In genomic region chr15:66404122-66404521, GRCh38 we compare ENCODE assay signal across 13 cellular contexts.
DNase-seq lines count a peak whose midpoint lies in the region; ATAC-seq and TF ChIP-seq lines count a peak whose summit lies in the region.
"Had no signal": no experiment of that assay in that cellular context is flagged by ENCODE, and none has a peak within 500 bp of the region (broad histone marks: within the 10 kb centered on the region; RNA-seq: fewer than 3 reads in every experiment).

No MANE protein-coding gene starts in this region.

- H3K36me3 ChIP-seq in DND-41 (ENCODE audit: insufficient read depth, low read length) (0 out of 2 replicates have a peak, but pooled peaks cover 3% of the 10 kb centered on the region), HUES48 (ENCODE audit: control insufficient read depth, insufficient read depth, low read length) (0 out of 2 replicates have a peak, but pooled peaks cover under 1% of the 10 kb centered on the region)

- peaks cover 47% of the 10 kb centered on the region for H4K20me1 ChIP-seq in DND-41 (ENCODE audit: insufficient read depth, low read length)

- H3K4me2 ChIP-seq in DND-41 (ENCODE audit: insufficient read depth, low read length), result peak overlapping the region; percentile 56; the same call in 1 of the 2 replicates

- no peak overlapping the region for H2AFZ ChIP-seq in DND-41 (ENCODE audit: low read depth, low read length)

- H3K9me3 ChIP-seq in DND-41 (ENCODE audit: insufficient read depth, low read length, severe bottlenecking), result no peaks in the 10 kb centered on the region
- H3K9me3 ChIP-seq in HUES48 (ENCODE audit: control insufficient read depth, insufficient read depth, low read length), result no peaks in the 10 kb centered on the region

- H3K9ac ChIP-seq in DND-41 (ENCODE audit: low read depth, low read length) (peak overlapping the region; percentile 29; the same call in 1 of the 2 replicates), HUES48 (ENCODE audit: low read depth, low read length) (peak overlapping the region; percentile 24; the same call in 1 of the 2 replicates)

- H3K9me3 Mint-ChIP-seq in central memory CD8-positive, alpha-beta T cell, result no peaks in the 10 kb centered on the region
- H3K9me3 Mint-ChIP-seq in nephron progenitor cell, result no peaks in the 10 kb centered on the region
- H3K9me3 Mint-ChIP-seq: effector memory CD8-positive, alpha-beta T cell had no signal

- peaks cover 100% of the 10 kb centered on the region for H3K4me1 ChIP-seq in DND-41 (ENCODE audit: insufficient read depth, low read length)
- H3K4me1 ChIP-seq in HUES48 (ENCODE audit: control insufficient read depth, insufficient read depth, low read length), result peaks cover 52% of the 10 kb centered on the region

- no peak for TF ChIP-seq CTCF in DND-41 (IDR thresholded peaks at IDR 0.05; ENCODE audit: borderline replicate concordance, extremely low read depth, low read length, poor library complexity, severe bottlenecking)
- no peak for TF ChIP-seq CTCF in nephron progenitor cell (IDR thresholded peaks at IDR 0.05)

- peaks cover 2% of the 10 kb centered on the region for H3K36me3 Mint-ChIP-seq in central memory CD8-positive, alpha-beta T cell (ENCODE audit: insufficient read depth)
- peaks cover 11% of the 10 kb centered on the region for H3K36me3 Mint-ChIP-seq in nephron progenitor cell (ENCODE audit: low read depth)

- no peak overlapping the region for H3K4me3 Mint-ChIP-seq in central memory CD8-positive, alpha-beta T cell
- H3K4me3 Mint-ChIP-seq in nephron progenitor cell, result peak overlapping the region; percentile 18
- H3K4me3 Mint-ChIP-seq: effector memory CD8-positive, alpha-beta T cell had no signal

- H3K79me2 ChIP-seq in DND-41 (ENCODE audit: insufficient read depth, low read length), result peaks cover 100% of the 10 kb centered on the region

- no peak for ATAC-seq in DND-41 (ENCODE audit: insufficient read depth, low read depth)
- no peak for ATAC-seq in central memory CD8-positive, alpha-beta T cell (replicated peaks; ENCODE audit: extremely low read depth, poor library complexity, severe bottlenecking)
- ATAC-seq in HG03521 (IDR thresholded peaks at IDR 0.05; ENCODE audit: unreplicated experiment), result no peak

- H3K27ac ChIP-seq in DND-41 (ENCODE audit: low read length) (peak overlapping the region; percentile 64), HUES48 (ENCODE audit: low read depth, low read length) (peak overlapping the region; percentile 77)
- H3K27ac ChIP-seq: RWPE1 had no signal

- H3K27me3 ChIP-seq in DND-41 (ENCODE audit: insufficient read depth, low read length, poor library complexity) (no peaks in the 10 kb centered on the region), HUES48 (ENCODE audit: control insufficient read depth, insufficient read depth, low read length) (no peaks in the 10 kb centered on the region)

- H3K4me3 ChIP-seq in DND-41 (ENCODE audit: low read depth in 1 of 2, low read length in 2 of 2) (0 out of 4 replicates have a peak overlapping the region, but pooled peaks of 1 of the 2 experiments have one; percentile 24), HUES48 (ENCODE audit: low read depth, low read length) (0 out of 2 replicates have a peak overlapping the region, but pooled peaks have one; percentile 15)

- no peaks in the 10 kb centered on the region for H3K27me3 Mint-ChIP-seq in central memory CD8-positive, alpha-beta T cell
- no peaks in the 10 kb centered on the region for H3K27me3 Mint-ChIP-seq in nephron progenitor cell (ENCODE audit: low read depth, poor library complexity)
- H3K27me3 Mint-ChIP-seq: effector memory CD8-positive, alpha-beta T cell had no signal

- H3K27ac Mint-ChIP-seq in central memory CD8-positive, alpha-beta T cell (ENCODE audit: low read depth), result peak overlapping the region; percentile 69
- H3K27ac Mint-ChIP-seq in nephron progenitor cell, result peak overlapping the region; percentile 64

- H3K4me1 Mint-ChIP-seq in central memory CD8-positive, alpha-beta T cell, result peaks cover 75% of the 10 kb centered on the region
- H3K4me1 Mint-ChIP-seq in nephron progenitor cell, result peaks cover 65% of the 10 kb centered on the region

- DNase-seq in DND-41 (peak; percentile 24), nephron progenitor cell (no peak), NK-92 (lab: John Stamatoyannopoulos, UW; ENCODE audit: unreplicated experiment) (no peak)
- no peak for DNase-seq in central memory CD8-positive, alpha-beta T cell (ENCODE audit: low spot score in 2 of 2)
- no peak for DNase-seq in activated effector memory CD4-positive, alpha-beta T cell treated with Interleukin-2 at 50 U/mL for 16 hours
- DNase-seq: activated CD4-positive, alpha-beta T cell treated with anti-CD3 and anti-CD28 coated beads, Interleukin-2, amount 50 U/mL, for 4 hours; activated gamma-delta T cell treated with Interleukin-2 at 50 U/mL for 16 hours; effector memory CD8-positive, alpha-beta T cell; EL; mesenchymal stem cell had no signal
